In the genomic region with DNA sequence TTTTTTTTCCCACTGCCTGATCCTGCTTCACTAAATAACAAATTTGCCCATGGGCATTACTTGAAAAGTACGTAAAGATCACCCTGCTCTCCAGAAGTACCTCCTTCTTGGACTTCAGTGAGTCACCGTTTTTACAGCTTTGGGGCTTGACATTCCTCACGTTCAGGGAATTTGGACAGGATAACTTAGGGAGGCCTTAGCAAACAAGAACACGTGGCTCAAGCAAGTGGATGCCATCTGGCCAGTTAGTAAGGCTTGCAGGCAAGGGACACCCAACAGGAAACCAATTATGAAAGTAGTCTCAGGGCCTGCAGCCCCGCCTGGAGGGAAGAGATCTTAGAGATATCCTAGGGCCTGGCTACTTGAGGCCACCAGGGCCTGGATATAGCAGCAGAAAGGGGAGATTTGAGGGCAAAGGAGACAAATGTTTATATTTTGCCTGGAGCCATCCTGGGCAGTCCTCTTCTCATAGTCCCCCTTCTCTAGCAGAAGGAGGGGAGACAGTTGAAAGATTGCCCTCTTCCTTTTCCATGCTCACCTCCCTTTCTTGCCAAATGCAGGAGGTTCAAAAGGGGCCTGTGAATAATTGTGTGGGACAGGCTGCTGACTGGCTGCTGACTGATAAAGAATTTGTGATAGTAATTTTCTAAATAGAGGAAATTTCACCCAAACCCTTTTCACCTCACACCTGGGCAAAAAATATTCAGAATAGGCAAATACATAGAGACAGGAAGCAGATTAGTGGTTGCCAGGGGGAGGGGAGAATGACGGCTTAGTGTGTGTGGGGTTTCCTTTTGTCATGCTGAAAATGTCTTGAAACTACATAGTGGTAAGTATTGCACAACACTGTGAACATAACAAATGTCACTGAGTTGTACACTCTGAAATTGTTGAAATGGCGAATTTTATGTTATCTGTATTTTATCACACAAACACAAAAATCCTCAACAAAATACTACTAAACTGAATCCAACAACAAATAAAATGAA, we compare ENCODE assay signal across 10 cellular contexts.
DNase-seq lines count a peak whose midpoint lies in the region; ATAC-seq and TF ChIP-seq lines count a peak whose summit lies in the region.
"Had no signal": no experiment of that assay in that cellular context is flagged by ENCODE, and none has a peak within 500 bp of the region (broad histone marks: within the 10 kb centered on the region; RNA-seq: fewer than 3 reads in every experiment).

No MANE protein-coding gene starts in this region.

- no peak overlapping the region for H3K4me3 Mint-ChIP-seq in CD4-positive, alpha-beta T cell
- H3K4me3 Mint-ChIP-seq: T-cell had no signal

- POLR2A ChIA-PET in CD4-positive, alpha-beta T cell (lab: Charles Lee) = no interaction called here

- H3K27ac ChIP-seq in CD4-positive, alpha-beta T cell (ENCODE audit: low read depth, low read length) = no peak overlapping the region
- H3K27ac ChIP-seq: parathyroid adenoma had no signal

- peak; percentile 69 for ATAC-seq in GM19467 (IDR thresholded peaks at IDR 0.05; ENCODE audit: unreplicated experiment)
- peak; percentile 73 to 83 for ATAC-seq in activated naive CD4-positive, alpha-beta T cell treated with anti-CD3 and anti-CD28 coated beads, Interleukin-2, amount 50 U/mL, for 72 hours
- ATAC-seq in HG02840 (IDR thresholded peaks at IDR 0.05; ENCODE audit: low FRiP score, unreplicated experiment) = no peak
- no peak for ATAC-seq in CD4-positive, alpha-beta T cell (ENCODE audit: poor library complexity)

- CTCF ChIA-PET in CD4-positive, alpha-beta T cell (lab: Charles Lee) = no interaction called here

- intact Hi-C loops in CD4-positive, alpha-beta T cell (cut with DNase I, micrococcal nuclease) = no loop called here

- peak; percentile 74 for DNase-seq in Caki2 (ENCODE audit: low read depth)
- peak; percentile 100 for DNase-seq in M059J (ENCODE audit: low read depth)
- DNase-seq in activated naive CD4-positive, alpha-beta T cell treated with anti-CD3 and anti-CD28 coated beads, Interleukin-2, amount 50 U/mL, for 72 hours (ENCODE audit: low spot score in 2 of 2) = peak in 1 of 2 donors; percentile 11
- peak; percentile 38 for DNase-seq in left kidney (ENCODE audit: low read depth, low spot score)
- DNase-seq in NCI-H1436 (lab: John Stamatoyannopoulos, UW) = no peak
- no peak for DNase-seq in CD4-positive, alpha-beta T cell

- peak overlapping the region in 1 of 2 donors; percentile 75 for H3K27ac Mint-ChIP-seq in activated naive CD4-positive, alpha-beta T cell treated with anti-CD3 and anti-CD28 coated beads, Interleukin-2, amount 50 U/mL, for 72 hours
- H3K27ac Mint-ChIP-seq in CD4-positive, alpha-beta T cell = no peak overlapping the region
- H3K27ac Mint-ChIP-seq: T-cell had no signal

- no peak for TF ChIP-seq CTCF in CD4-positive, alpha-beta T cell (IDR thresholded peaks at IDR 0.05)

- no peaks in the 10 kb centered on the region for H3K36me3 Mint-ChIP-seq in activated naive CD4-positive, alpha-beta T cell treated with anti-CD3 and anti-CD28 coated beads, Interleukin-2, amount 50 U/mL, for 72 hours
- no peaks in the 10 kb centered on the region for H3K36me3 Mint-ChIP-seq in CD4-positive, alpha-beta T cell (ENCODE audit: low read depth)
- H3K36me3 Mint-ChIP-seq: T-cell had no signal

- H3K4me1 Mint-ChIP-seq in CD4-positive, alpha-beta T cell (ENCODE audit: low read depth) = peaks cover 6% of the 10 kb centered on the region

- no peaks in the 10 kb centered on the region for H3K27me3 ChIP-seq in CD4-positive, alpha-beta T cell (ENCODE audit: control insufficient read depth, insufficient read depth, low read length)

- no peaks in the 10 kb centered on the region for H3K9me3 ChIP-seq in CD4-positive, alpha-beta T cell (ENCODE audit: control insufficient read depth, low read length)

- in situ Hi-C loops in Caki2 (cut with HindIII; ENCODE audit: low pct_unique_long_range_greater_than_20kb, low sequenced_read_pairs) = no loop called here

- no peaks in the 10 kb centered on the region for H3K9me3 Mint-ChIP-seq in activated naive CD4-positive, alpha-beta T cell treated with anti-CD3 and anti-CD28 coated beads, Interleukin-2, amount 50 U/mL, for 72 hours
- H3K9me3 Mint-ChIP-seq in CD4-positive, alpha-beta T cell = no peaks in the 10 kb centered on the region
- H3K9me3 Mint-ChIP-seq: T-cell had no signal

- H3K27me3 Mint-ChIP-seq in CD4-positive, alpha-beta T cell = no peaks in the 10 kb centered on the region

Comparison
In these comparisons a context has a peak if more than half of its experiments do, and no peak if none do; other contexts are left out.
1. DNase-seq: peak in Caki2 (single experiment), M059J (single experiment) and left kidney (single experiment); none in NCI-H1436 (single experiment) and CD4-positive, alpha-beta T cell (0 of 10).
2. ATAC-seq: peak in GM19467 (single experiment) and activated naive CD4-positive, alpha-beta T cell treated with anti-CD3 and anti-CD28 coated beads, Interleukin-2, amount 50 U/mL, for 72 hours (2 of 2); none in HG02840 (single experiment) and CD4-positive, alpha-beta T cell (single experiment).